1 cellular context compared by ENCODE assay signal in the genomic region with DNA sequence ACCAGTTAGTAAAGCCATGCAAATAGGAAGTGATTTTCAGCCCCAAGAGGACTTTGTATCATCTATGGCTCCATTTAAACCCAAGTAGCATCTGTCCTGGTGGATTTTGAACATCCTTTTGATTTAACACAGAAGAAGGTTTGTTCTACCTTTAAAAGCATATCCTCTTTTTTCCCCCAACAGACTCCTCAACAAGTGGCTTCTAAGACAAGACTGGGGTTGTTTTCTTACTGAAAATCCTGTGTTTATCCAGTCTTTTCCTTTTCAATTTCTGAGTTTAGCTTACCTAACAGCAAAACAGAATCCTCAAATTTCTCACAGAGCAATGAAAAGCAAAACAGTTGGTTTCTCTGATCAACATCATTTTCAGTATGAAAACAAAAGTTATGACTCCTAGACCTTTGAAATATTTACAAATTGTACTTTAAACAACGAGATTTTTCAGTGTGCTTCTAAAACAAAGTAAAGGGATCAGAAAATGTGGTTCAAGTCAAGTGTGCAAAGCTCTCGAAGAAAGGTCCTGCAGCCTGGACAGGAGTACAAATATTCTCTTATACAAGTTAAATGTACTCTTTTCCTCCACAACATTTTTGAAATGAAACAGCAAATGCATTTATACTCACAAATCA.
TF ChIP-seq lines count a peak whose summit lies in the region.

No MANE protein-coding gene starts in this region.

TF ChIP-seq in K562, 482 proteins besides CTCF, POLR2A, EP300 and RAD21:
- TF ChIP-seq STAT6 (CRISPR knock-in tag; IDR thresholded peaks at IDR 0.05) (no peak), ARNT (IDR thresholded peaks at IDR 0.05) (no peak), E2F3 (CRISPR knock-in tag; IDR thresholded peaks at IDR 0.05) (no peak), ESRRB (CRISPR knock-in tag; IDR thresholded peaks at IDR 0.05; ENCODE audit: borderline replicate concordance) (no peak), SAP30 (IDR thresholded peaks at IDR 0.05; ENCODE audit: borderline replicate concordance, insufficient read depth, low read depth, low read length, poor library complexity, severe bottlenecking) (no peak), PHB (CRISPR knock-in tag; IDR thresholded peaks at IDR 0.05) (no peak), NR2C2 (CRISPR knock-in tag; IDR thresholded peaks at IDR 0.05) (no peak), NR2C2 (tag; IDR thresholded peaks at IDR 0.05) (no peak), ZBTB12 (CRISPR knock-in tag; IDR thresholded peaks at IDR 0.05) (no peak), SMAD4 (CRISPR knock-in tag; conservative IDR thresholded peaks at IDR 0.05) (no peak), LCOR (CRISPR knock-in tag; IDR thresholded peaks at IDR 0.05) (no peak), ZNF436 (CRISPR knock-in tag; IDR thresholded peaks at IDR 0.05) (no peak), ZNF609 (CRISPR knock-in tag; IDR thresholded peaks at IDR 0.05; ENCODE audit: borderline replicate concordance) (no peak), NR2C1 (IDR thresholded peaks at IDR 0.05) (no peak), NR2C1 (tag; IDR thresholded peaks at IDR 0.05) (no peak), MGA (IDR thresholded peaks at IDR 0.05) (no peak), MCM5 (IDR thresholded peaks at IDR 0.05; ENCODE audit: low read depth) (no peak), GTF2F1 (IDR thresholded peaks at IDR 0.05; ENCODE audit: low read depth, low read length) (no peak), RBM22 (IDR thresholded peaks at IDR 0.05; ENCODE audit: low read depth, low read length, poor library complexity, severe bottlenecking) (no peak), MIER1 (IDR thresholded peaks at IDR 0.05; ENCODE audit: low read depth) (no peak)
- TF ChIP-seq, protein P1, sequence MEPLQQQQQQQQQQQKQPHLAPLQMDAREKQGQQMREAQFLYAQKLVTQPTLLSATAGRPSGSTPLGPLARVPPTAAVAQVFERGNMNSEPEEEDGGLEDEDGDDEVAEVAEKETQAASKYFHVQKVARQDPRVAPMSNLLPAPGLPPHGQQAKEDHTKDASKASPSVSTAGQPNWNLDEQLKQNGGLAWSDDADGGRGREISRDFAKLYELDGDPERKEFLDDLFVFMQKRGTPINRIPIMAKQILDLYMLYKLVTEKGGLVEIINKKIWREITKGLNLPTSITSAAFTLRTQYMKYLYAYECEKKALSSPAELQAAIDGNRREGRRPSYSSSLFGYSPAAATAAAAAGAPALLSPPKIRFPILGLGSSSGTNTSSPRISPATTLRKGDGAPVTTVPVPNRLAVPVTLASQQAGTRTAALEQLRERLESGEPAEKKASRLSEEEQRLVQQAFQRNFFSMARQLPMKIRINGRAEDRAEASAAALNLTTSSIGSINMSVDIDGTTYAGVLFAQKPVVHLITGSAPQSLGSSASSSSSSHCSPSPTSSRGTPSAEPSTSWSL (CRISPR knock-in tag; IDR thresholded peaks at IDR 0.05; ENCODE audit: borderline replicate concordance): no peak
- TF ChIP-seq, protein P2, sequence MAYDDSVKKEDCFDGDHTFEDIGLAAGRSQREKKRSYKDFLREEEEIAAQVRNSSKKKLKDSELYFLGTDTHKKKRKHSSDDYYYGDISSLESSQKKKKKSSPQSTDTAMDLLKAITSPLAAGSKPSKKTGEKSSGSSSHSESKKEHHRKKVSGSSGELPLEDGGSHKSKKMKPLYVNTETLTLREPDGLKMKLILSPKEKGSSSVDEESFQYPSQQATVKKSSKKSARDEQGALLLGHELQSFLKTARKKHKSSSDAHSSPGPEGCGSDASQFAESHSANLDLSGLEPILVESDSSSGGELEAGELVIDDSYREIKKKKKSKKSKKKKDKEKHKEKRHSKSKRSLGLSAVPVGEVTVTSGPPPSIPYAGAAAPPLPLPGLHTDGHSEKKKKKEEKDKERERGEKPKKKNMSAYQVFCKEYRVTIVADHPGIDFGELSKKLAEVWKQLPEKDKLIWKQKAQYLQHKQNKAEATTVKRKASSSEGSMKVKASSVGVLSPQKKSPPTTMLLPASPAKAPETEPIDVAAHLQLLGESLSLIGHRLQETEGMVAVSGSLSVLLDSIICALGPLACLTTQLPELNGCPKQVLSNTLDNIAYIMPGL (CRISPR knock-in tag; IDR thresholded peaks at IDR 0.05): no peak
